In genomic region chr6:36885461-36886401, GRCh38 we compare ENCODE assay signal across 8 cellular contexts. TPM values are rescaled to one million over a fixed set of nuclear protein-coding genes. Genes with fewer than 3 reads are reported as not detected.
A peak's percentile ranks its signal among the peaks of the same experiment; 100 is the strongest.
DNase-seq lines count a peak whose midpoint lies in the region; ATAC-seq and TF ChIP-seq lines count a peak whose summit lies in the region.

Gene C6orf89 (plus strand): TSS chr6:36885952. CDS start chr6:36899445, 13,493 bp downstream.

- WGBS in ovary, 3 donors, result 1% methylated on average over 47 to 48 of the region's 48 CpGs
- 3 to 6% methylated on average over 30 to 33 of the region's 48 CpGs for WGBS in thyroid gland, 2 donors

- intact Hi-C loops in head of caudate nucleus (cut with DNase I) (loop anchor here (2.0 to 10.0 kb wide), 2 partner anchors 93 to 289 kb away; partner anchors contain the start of gene PIM1), ovary (cut with DNase I) (loop anchor here (5.0 to 10.0 kb wide), 4 partner anchors 87 to 319 kb away; partner anchors contain the start of gene MTCH1 (in 2 of the 4)), thyroid gland (cut with DNase I) (loop anchor here (10.0 kb wide), 3 partner anchors 99 to 289 kb away; partner anchors contain the start of genes MTCH1 and PIM1)

- no peaks in the 10 kb centered on the region for H3K9me3 ChIP-seq in SU-DHL-6 (ENCODE audit: insufficient read depth, low read length)
- H3K9me3 ChIP-seq in ovary, result no peaks in the 10 kb centered on the region
- H3K9me3 ChIP-seq in thyroid gland, result no peaks in the 10 kb centered on the region

- TF ChIP-seq EP300 in ovary (IDR thresholded peaks at IDR 0.05), result no peak

- H3K4me3 Mint-ChIP-seq in activated naive CD8-positive, alpha-beta T cell treated with anti-CD3 and anti-CD28 coated beads, Interleukin-2, amount 10 ng/mL, durations not matched to agents 7 days and 5 days, result peak within 1 kb of the TSS; percentile 91

- peak; percentile 84 for TF ChIP-seq CTCF in GM12873 (IDR thresholded peaks at IDR 0.05; ENCODE audit: insufficient read depth, low read depth, low read length, missing control alignments)
- TF ChIP-seq CTCF in SU-DHL-6 (IDR thresholded peaks at IDR 0.05; ENCODE audit: insufficient read depth, low read length, poor library complexity, severe bottlenecking), result peak; percentile 94
- peak; percentile 87 to 97 (median 97) for TF ChIP-seq CTCF in ovary (IDR thresholded peaks at IDR 0.05)
- peak in 4 of 6 experiments; percentile 87 to 98 (median 94) for TF ChIP-seq CTCF in thyroid gland (IDR thresholded peaks at IDR 0.05)

- DNase-seq in NCI-H128 (lab: John Stamatoyannopoulos, UW; ENCODE audit: unreplicated experiment), result peak; percentile 97
- DNase-seq in activated naive CD8-positive, alpha-beta T cell treated with anti-CD3 and anti-CD28 coated beads, Interleukin-2, amount 10 ng/mL, durations not matched to agents 7 days and 5 days, result peak; percentile 92
- DNase-seq in head of caudate nucleus, result peak; percentile 95 to 100 (median 99)
- peak; percentile 96 to 98 (median 98) for DNase-seq in ovary
- DNase-seq in thyroid gland, result peak; percentile 98 to 99

- peaks cover 48% of the 10 kb centered on the region for H3K79me2 ChIP-seq in SU-DHL-6 (ENCODE audit: insufficient read depth, low read length)

- peak within 1 kb of the TSS; percentile 82 for H2AFZ ChIP-seq in SU-DHL-6 (ENCODE audit: low read depth, low read length, severe bottlenecking)

- H4K20me1 ChIP-seq in SU-DHL-6 (ENCODE audit: low read depth, low read length), result no peaks in the 10 kb centered on the region

- peaks cover 24% of the 10 kb centered on the region for H3K4me1 Mint-ChIP-seq in activated naive CD8-positive, alpha-beta T cell treated with anti-CD3 and anti-CD28 coated beads, Interleukin-2, amount 10 ng/mL, durations not matched to agents 7 days and 5 days

- H3F3A ChIP-seq in SU-DHL-6 (ENCODE audit: insufficient read depth), result peaks cover 34% of the 10 kb centered on the region; the same call in 1 of the 2 replicates

- H3K27ac ChIP-seq in SU-DHL-6 (ENCODE audit: low read depth, low read length) (peak within 1 kb of the TSS; percentile 86), ovary (peak within 1 kb of the TSS; percentile 67 to 78), thyroid gland (peak within 1 kb of the TSS; percentile 89 to 98 (median 93))

- no peaks in the 10 kb centered on the region for H3K9me2 ChIP-seq in SU-DHL-6 (replicated peaks; ENCODE audit: insufficient read depth, low read length)

- peak within 1 kb of the TSS; percentile 97 for H3K4me2 ChIP-seq in SU-DHL-6 (ENCODE audit: low read depth, low read length, poor library complexity, severe bottlenecking)

- TF ChIP-seq POLR2A in ovary (IDR thresholded peaks at IDR 0.05) (peak; percentile 83), thyroid gland (IDR thresholded peaks at IDR 0.05) (peak in 1 of 2 donors; percentile 75)

- H3K4me1 ChIP-seq in ovary (ENCODE audit: insufficient read depth), result peaks cover 3% of the 10 kb centered on the region
- H3K4me1 ChIP-seq in thyroid gland, result peaks cover 6 to 19% of the 10 kb centered on the region in 2 donors

- ATAC-seq in HG02759 (IDR thresholded peaks at IDR 0.05; ENCODE audit: unreplicated experiment), result peak; percentile 98
- peak; percentile 99 for ATAC-seq in activated naive CD8-positive, alpha-beta T cell treated with anti-CD3 and anti-CD28 coated beads, Interleukin-2, amount 10 ng/mL, durations not matched to agents 7 days and 5 days (ENCODE audit: low read depth)

- H3K36me3 ChIP-seq in SU-DHL-6 (ENCODE audit: low read length), result peaks cover 4% of the 10 kb centered on the region; the same call in 1 of the 2 replicates
- no peaks in the 10 kb centered on the region for H3K36me3 ChIP-seq in ovary
- H3K36me3 ChIP-seq in thyroid gland, result no peaks in the 10 kb centered on the region

- H3K9me3 Mint-ChIP-seq in activated naive CD8-positive, alpha-beta T cell treated with anti-CD3 and anti-CD28 coated beads, Interleukin-2, amount 10 ng/mL, durations not matched to agents 7 days and 5 days, result no peaks in the 10 kb centered on the region

- H3K9ac ChIP-seq in SU-DHL-6 (ENCODE audit: low read length), result peak within 1 kb of the TSS; percentile 77

- H3K27me3 ChIP-seq in SU-DHL-6 (ENCODE audit: low read length), result no peaks in the 10 kb centered on the region
- H3K27me3 ChIP-seq in ovary, result no peaks in the 10 kb centered on the region
- no peaks in the 10 kb centered on the region for H3K27me3 ChIP-seq in thyroid gland

- POLR2A ChIA-PET in activated naive CD8-positive, alpha-beta T cell treated with anti-CD3 and anti-CD28 coated beads, Interleukin-2, amount 10 ng/mL, durations not matched to agents 7 days and 5 days (lab: Charles Lee), result interaction anchor here (0.7 to 2.4 kb wide), 6 partner anchors 11 to 285 kb away, joined by 4 to 21 read pairs (median 10); partner anchors contain the start of genes MTCH1, PI16 and PPIL1

- peaks cover 2% of the 10 kb centered on the region for H3K36me3 Mint-ChIP-seq in activated naive CD8-positive, alpha-beta T cell treated with anti-CD3 and anti-CD28 coated beads, Interleukin-2, amount 10 ng/mL, durations not matched to agents 7 days and 5 days

- H3K27ac Mint-ChIP-seq in activated naive CD8-positive, alpha-beta T cell treated with anti-CD3 and anti-CD28 coated beads, Interleukin-2, amount 10 ng/mL, durations not matched to agents 7 days and 5 days, result peak within 1 kb of the TSS; percentile 88

- no peaks in the 10 kb centered on the region for H3K27me3 Mint-ChIP-seq in activated naive CD8-positive, alpha-beta T cell treated with anti-CD3 and anti-CD28 coated beads, Interleukin-2, amount 10 ng/mL, durations not matched to agents 7 days and 5 days

- peak within 1 kb of the TSS; percentile 83 for H3K4me3 ChIP-seq in SU-DHL-6 (ENCODE audit: insufficient read depth, low read length, poor library complexity, severe bottlenecking)
- H3K4me3 ChIP-seq in ovary, result peak within 1 kb of the TSS; percentile 72
- H3K4me3 ChIP-seq in thyroid gland (replicated peaks in 1 of 3), result peak within 1 kb of the TSS; percentile 47 to 68 (median 63)

RNA-seq across cellular contexts. Expression of gene C6orf89, which starts in this region (rescaled TPM):
- 10 to 100 TPM; 45.3 to 46.0 TPM for total RNA-seq in activated naive CD8-positive, alpha-beta T cell treated with anti-CD3 and anti-CD28 coated beads, Interleukin-2, amount 10 ng/mL, durations not matched to agents 7 days and 5 days
- 10 to 100 TPM; 23.1 to 73.8 (median 62.2) TPM for total RNA-seq in ovary
- 100 to 1,000 TPM in 1 of 2 donors, 10 to 100 TPM in 1; 32.9 to 102 TPM for polyA plus RNA-seq in ovary
- 10 to 100 TPM; 58.2 to 89.6 (median 68.9) TPM for total RNA-seq in thyroid gland

Comparison
In these comparisons a context has a peak if more than half of its experiments do, and no peak if none do; other contexts are left out.
1. Peak in every context shown above with its lines: DNase-seq, ATAC-seq, H3K4me3 ChIP-seq and H3K27ac ChIP-seq.